ENCODE assay signal across 9 cellular contexts in genomic region chr7:36084485-36085091, GRCh38.
DNase-seq lines count a peak whose midpoint lies in the region; ATAC-seq, FAIRE-seq and TF ChIP-seq lines count a peak whose summit lies in the region.
"Had no signal": no experiment of that assay in that cellular context is flagged by ENCODE, and none has a peak within 500 bp of the region (broad histone marks: within the 10 kb centered on the region; RNA-seq: fewer than 3 reads in every experiment).

No MANE protein-coding gene starts in this region.

- POLR2A ChIA-PET in K562 (lab: Yijun Ruan, JAX): no interaction called here

- FAIRE-seq in K562 (lab: Jason Lieb, UNC): peak; percentile 40
- FAIRE-seq: frontal cortex had no signal

- H4K20me1 ChIP-seq in K562 (replicated peaks; ENCODE audit: control insufficient read depth, insufficient read depth, low read length): no peaks in the 10 kb centered on the region; the same call in 1 of the 2 replicates

- H3K9me3 ChIP-seq in K562 (replicated peaks; ENCODE audit: control insufficient read depth, insufficient read depth, low read depth, low read length): no peaks in the 10 kb centered on the region; the same call in 1 of the 2 replicates

- H2AFZ ChIP-seq in K562 (ENCODE audit: low read depth, low read length): peak overlapping the region; percentile 71

- H3K27me3 ChIP-seq in K562 (ENCODE audit: control insufficient read depth in 2 of 2, insufficient read depth in 2 of 2, low read length in 2 of 2): peaks cover 12 to 49% of the 10 kb centered on the region in 2 experiments

- peak; percentile 41 for DNase-seq in A172 (ENCODE audit: low spot score)
- peak; percentile 8 for DNase-seq in LNCaP clone FGC (ENCODE audit: low read depth)
- DNase-seq in K562 (ENCODE audit: extremely low read depth in 1 of 4, low spot score in 3 of 4): peak; percentile 37 to 52 (median 45)
- DNase-seq in kidney glomerular epithelial cell (lab: John Stamatoyannopoulos, UW): peak; percentile 83
- DNase-seq in NOMO-1 treated with dmso at 0.1 percent for 144 hours (lab: John Stamatoyannopoulos, UW; ENCODE audit: unreplicated experiment): no peak
- DNase-seq in NCI-H1694 (lab: John Stamatoyannopoulos, UW): no peak
- no peak for DNase-seq in erythroblast (lab: John Stamatoyannopoulos, UW)

- in situ Hi-C loops in K562 (cut with MboI): no loop called here

- no peaks in the 10 kb centered on the region for H3K36me3 ChIP-seq in K562 (ENCODE audit: control insufficient read depth, insufficient read depth, low read length)

- TF ChIP-seq EP300 in K562 (IDR thresholded peaks at IDR 0.05; ENCODE audit: low read length): no peak

- H3K9ac ChIP-seq in K562 (ENCODE audit: insufficient read depth in 1 of 2, low read depth in 2 of 2, low read length in 2 of 2): peak overlapping the region in 1 of 2 experiments; percentile 24; a peak in 2 of 4 replicates

- no peak overlapping the region for H3K27ac ChIP-seq in K562 (ENCODE audit: extremely low read depth, low read depth, low read length)

- TF ChIP-seq POLR2A in K562 (conservative IDR thresholded peaks at IDR 0.05) (no peak), erythroblast (IDR thresholded peaks at IDR 0.05; ENCODE audit: low read length) (no peak)

- peaks cover 0 to 11% of the 10 kb centered on the region in 2 experiments; a peak in 2 of 5 replicates for H3K4me1 ChIP-seq in K562 (replicated peaks in 1 of 2; ENCODE audit: control insufficient read depth in 2 of 2, insufficient read depth in 2 of 2, low read length in 2 of 2)

- BruUV-seq in K562 (replicated peaks; lab: Mats Ljungman, UMichigan): no TSS peak

- intact Hi-C loops in K562 (cut with micrococcal nuclease): loop anchor here (1.0 kb wide), 1 partner anchor 207 kb away; no protein-coding TSS in a partner anchor

- H3K9me1 ChIP-seq in K562 (ENCODE audit: control insufficient read depth, insufficient read depth, low read length): no peaks in the 10 kb centered on the region

- CTCF ChIA-PET in K562 (lab: Yijun Ruan, JAX; ENCODE audit: low intra/inter-chr PET ratio): no interaction called here

- ATAC-seq in K562 (peak; percentile 88), HG02938 (IDR thresholded peaks at IDR 0.05; ENCODE audit: unreplicated experiment) (no peak)

- H3K4me3 ChIP-seq in LNCaP clone FGC (ENCODE audit: low read depth, low read length): no peak overlapping the region
- H3K4me3 ChIP-seq in K562: no peak overlapping the region

- TF ChIP-seq CTCF in LNCaP clone FGC (IDR thresholded peaks at IDR 0.05; ENCODE audit: control insufficient read depth, extremely low read depth, insufficient read depth): peak; percentile 62
- TF ChIP-seq CTCF in K562 (IDR thresholded peaks at IDR 0.05 in 2 of 3, conservative IDR thresholded peaks at IDR 0.05 in 1 of 3; ENCODE audit: insufficient read depth in 2 of 3, low read depth in 1 of 3, low read length in 3 of 3): peak; percentile 35 to 55 (median 54)

- H3K79me2 ChIP-seq in K562 (ENCODE audit: control insufficient read depth, insufficient read depth, low read length): no peaks in the 10 kb centered on the region

- WGBS in K562 (ENCODE audit: insufficient coverage, low coverage, missing lambda C conversion rate): 19% methylated on average over 22 of the region's 26 CpGs

- H3K4me2 ChIP-seq in K562 (ENCODE audit: insufficient read depth, low read length): peak overlapping the region; percentile 10

- TF ChIP-seq RAD21 in K562 (CRISPR knock-in tag; conservative IDR thresholded peaks at IDR 0.05 in 1 of 2, IDR thresholded peaks at IDR 0.05 in 1 of 2): peak; percentile 49 to 64; a peak in 3 of 4 replicates

TF ChIP-seq in K562, 482 proteins besides CTCF, POLR2A, EP300 and RAD21 (continues in another document):
- TF ChIP-seq, protein P1, sequence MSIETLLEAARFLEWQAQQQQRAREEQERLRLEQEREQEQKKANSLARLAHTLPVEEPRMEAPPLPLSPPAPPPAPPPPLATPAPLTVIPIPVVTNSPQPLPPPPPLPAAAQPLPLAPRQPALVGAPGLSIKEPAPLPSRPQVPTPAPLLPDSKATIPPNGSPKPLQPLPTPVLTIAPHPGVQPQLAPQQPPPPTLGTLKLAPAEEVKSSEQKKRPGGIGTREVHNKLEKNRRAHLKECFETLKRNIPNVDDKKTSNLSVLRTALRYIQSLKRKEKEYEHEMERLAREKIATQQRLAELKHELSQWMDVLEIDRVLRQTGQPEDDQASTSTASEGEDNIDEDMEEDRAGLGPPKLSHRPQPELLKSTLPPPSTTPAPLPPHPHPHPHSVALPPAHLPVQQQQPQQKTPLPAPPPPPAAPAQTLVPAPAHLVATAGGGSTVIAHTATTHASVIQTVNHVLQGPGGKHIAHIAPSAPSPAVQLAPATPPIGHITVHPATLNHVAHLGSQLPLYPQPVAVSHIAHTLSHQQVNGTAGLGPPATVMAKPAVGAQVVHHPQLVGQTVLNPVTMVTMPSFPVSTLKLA (conservative IDR thresholded peaks at IDR 0.05): peak in 1 of 2 experiments; percentile 25; a peak in 1 of 4 replicates
- TF ChIP-seq CXXC5 (CRISPR knock-in tag; IDR thresholded peaks at IDR 0.05) (peak; percentile 49), MYC (IDR thresholded peaks at IDR 0.05; ENCODE audit: low read depth, low read length) (peak; percentile 63), MYC (CRISPR knock-in tag; IDR thresholded peaks at IDR 0.05; ENCODE audit: borderline replicate concordance, low read depth) (no peak), ZSCAN32 (CRISPR knock-in tag; IDR thresholded peaks at IDR 0.05) (0 out of 2 replicates have a peak, but pooled peaks have one; percentile 32), CREM (IDR thresholded peaks at IDR 0.05; ENCODE audit: low read depth) (peak; percentile 42; the same call in 1 of the 2 replicates), CREBBP (IDR thresholded peaks at IDR 0.05; ENCODE audit: low read depth, low read length) (no peak)
- TF ChIP-seq, protein P2, sequence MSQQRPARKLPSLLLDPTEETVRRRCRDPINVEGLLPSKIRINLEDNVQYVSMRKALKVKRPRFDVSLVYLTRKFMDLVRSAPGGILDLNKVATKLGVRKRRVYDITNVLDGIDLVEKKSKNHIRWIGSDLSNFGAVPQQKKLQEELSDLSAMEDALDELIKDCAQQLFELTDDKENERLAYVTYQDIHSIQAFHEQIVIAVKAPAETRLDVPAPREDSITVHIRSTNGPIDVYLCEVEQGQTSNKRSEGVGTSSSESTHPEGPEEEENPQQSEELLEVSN (IDR thresholded peaks at IDR 0.05; ENCODE audit: borderline replicate concordance in 1 of 2, extremely low read depth in 1 of 2, insufficient read depth in 1 of 2, insufficient read length in 1 of 2, low read depth in 1 of 2, low read length in 1 of 2, poor library complexity in 1 of 2, severe bottlenecking in 1 of 2): peak; percentile 54 to 64

Comparison
In these comparisons a context has a peak if more than half of its experiments do, and no peak if none do; other contexts are left out.
1. DNase-seq: peak in A172 (single experiment), LNCaP clone FGC (single experiment), K562 (4 of 4) and kidney glomerular epithelial cell (single experiment); none in NOMO-1 treated with dmso at 0.1 percent for 144 hours (single experiment), NCI-H1694 (single experiment) and erythroblast (0 of 2).